18 cellular contexts compared by ENCODE assay signal in the genomic region with DNA sequence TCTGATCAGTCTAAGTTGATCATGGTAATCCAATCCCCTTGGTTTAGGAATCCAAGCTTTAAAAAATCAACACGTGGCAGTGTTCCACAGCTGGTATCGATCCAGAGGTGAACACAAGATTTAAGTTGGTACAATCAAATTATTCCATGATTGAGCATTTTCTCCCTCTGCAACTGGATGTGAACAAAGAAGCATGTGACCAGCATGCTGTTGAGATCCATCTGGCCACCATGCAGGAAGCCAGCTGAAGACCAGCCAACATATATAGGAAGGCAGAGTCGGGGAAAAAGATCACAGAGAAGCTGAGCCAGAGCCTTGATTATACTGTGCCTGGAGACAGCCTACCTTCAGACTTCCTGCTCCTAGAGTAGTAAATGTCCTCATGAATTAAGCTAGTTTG.
DNase-seq lines count a peak whose midpoint lies in the region; FAIRE-seq and TF ChIP-seq lines count a peak whose summit lies in the region.
"Had no signal": no experiment of that assay in that cellular context is flagged by ENCODE, and none has a peak within 500 bp of the region (broad histone marks: within the 10 kb centered on the region; RNA-seq: fewer than 3 reads in every experiment).

No MANE protein-coding gene starts in this region.

- no peak for TF ChIP-seq CTCF in colonic mucosa (IDR thresholded peaks at IDR 0.05)
- TF ChIP-seq CTCF in glutamatergic neuron (IDR thresholded peaks at IDR 0.05; ENCODE audit: partially characterized antibody, unreplicated experiment), result no peak

- TF ChIP-seq POLR2A in GM12891 (IDR thresholded peaks at IDR 0.05; ENCODE audit: low read depth, low read length), result no peak

- H3K27ac ChIP-seq in cingulate gyrus (ENCODE audit: low read depth, low read length), result peak overlapping the region; percentile 60
- no peak overlapping the region for H3K27ac ChIP-seq in colonic mucosa

- no peaks in the 10 kb centered on the region for H3K9me3 ChIP-seq in colonic mucosa
- H3K9me3 ChIP-seq: BE2C had no signal

- no peaks in the 10 kb centered on the region for H3K36me3 Mint-ChIP-seq in glutamatergic neuron (ENCODE audit: unreplicated experiment)

- H3K9me3 Mint-ChIP-seq in glutamatergic neuron (ENCODE audit: unreplicated experiment), result peaks cover 1% of the 10 kb centered on the region
- H3K9me3 Mint-ChIP-seq: CD4-positive, alpha-beta T cell; HFFc6 had no signal

- no peaks in the 10 kb centered on the region for H3K4me1 Mint-ChIP-seq in glutamatergic neuron (ENCODE audit: low read depth, unreplicated experiment)

- no peak for FAIRE-seq in GM12891 (lab: Jason Lieb, UNC)
- FAIRE-seq: H1 had no signal

- H3K27me3 Mint-ChIP-seq in glutamatergic neuron (ENCODE audit: unreplicated experiment), result no peaks in the 10 kb centered on the region
- H3K27me3 Mint-ChIP-seq: CD4-positive, alpha-beta T cell had no signal

- DNase-seq in NCI-H446 (lab: John Stamatoyannopoulos, UW) (peak; percentile 87 to 90), hippocampal formation (lab: John Stamatoyannopoulos, UW) (peak; percentile 9 to 37), superior temporal gyrus (ENCODE audit: extremely low spot score) (peak; percentile 80), colonic mucosa (no peak), glutamatergic neuron (no peak), GM12891 (ENCODE audit: insufficient read length, low spot score) (no peak)
- no peak for DNase-seq in activated effector memory CD4-positive, alpha-beta T cell treated with anti-CD3 and anti-CD28 coated beads, Interleukin-2, amount 50 U/mL, for 16 hours
- DNase-seq: BE2C; Calu3; CD4-positive, alpha-beta T cell; DMS79; HFFc6; NCI-H1048; NCI-H146; OCI-M1; SIG-M5 had no signal

- H3K4me3 ChIP-seq in colonic mucosa, result no peak overlapping the region

- no peak overlapping the region for H3K4me3 Mint-ChIP-seq in glutamatergic neuron (ENCODE audit: unreplicated experiment)
- H3K4me3 Mint-ChIP-seq: CD4-positive, alpha-beta T cell; HFFc6 had no signal

- no peaks in the 10 kb centered on the region for H3K4me1 ChIP-seq in colonic mucosa

- intact Hi-C loops in colonic mucosa (cut with DNase I), result no loop called here

- H3K27me3 ChIP-seq in colonic mucosa, result no peaks in the 10 kb centered on the region
- H3K27me3 ChIP-seq: BE2C had no signal

- H3K27ac Mint-ChIP-seq in glutamatergic neuron (ENCODE audit: unreplicated experiment), result no peak overlapping the region
- H3K27ac Mint-ChIP-seq: CD4-positive, alpha-beta T cell; HFFc6 had no signal

- no peaks in the 10 kb centered on the region for H3K36me3 ChIP-seq in colonic mucosa
- H3K36me3 ChIP-seq: BE2C had no signal

- H3K9ac ChIP-seq in colonic mucosa (ENCODE audit: low read depth in 2 of 2, low read length in 2 of 2), result no peak overlapping the region

TF ChIP-seq in GM12891, 5 proteins besides CTCF, POLR2A, EP300 and RAD21:
- TF ChIP-seq POU2F2 (IDR thresholded peaks at IDR 0.05; ENCODE audit: low read depth, low read length) (no peak), POLR2AphosphoS5 (IDR thresholded peaks at IDR 0.05; ENCODE audit: low read depth, low read length) (no peak), SPI1 (IDR thresholded peaks at IDR 0.05; ENCODE audit: low read depth, low read length) (no peak), TAF1 (IDR thresholded peaks at IDR 0.05; ENCODE audit: low read depth, low read length) (no peak), PAX5 (IDR thresholded peaks at IDR 0.05; ENCODE audit: insufficient read depth, low read length, severe bottlenecking) (no peak)

Comparison
In these comparisons a context has a peak if more than half of its experiments do, and no peak if none do; other contexts are left out.
1. DNase-seq: peak in NCI-H446 (2 of 2), hippocampal formation (2 of 2) and superior temporal gyrus (single experiment); none in colonic mucosa (single experiment), activated effector memory CD4-positive, alpha-beta T cell treated with anti-CD3 and anti-CD28 coated beads, Interleukin-2, amount 50 U/mL, for 16 hours (single experiment), glutamatergic neuron (single experiment) and GM12891 (single experiment).